Comparison of ENCODE assay signal across 11 cellular contexts in the genomic region with DNA sequence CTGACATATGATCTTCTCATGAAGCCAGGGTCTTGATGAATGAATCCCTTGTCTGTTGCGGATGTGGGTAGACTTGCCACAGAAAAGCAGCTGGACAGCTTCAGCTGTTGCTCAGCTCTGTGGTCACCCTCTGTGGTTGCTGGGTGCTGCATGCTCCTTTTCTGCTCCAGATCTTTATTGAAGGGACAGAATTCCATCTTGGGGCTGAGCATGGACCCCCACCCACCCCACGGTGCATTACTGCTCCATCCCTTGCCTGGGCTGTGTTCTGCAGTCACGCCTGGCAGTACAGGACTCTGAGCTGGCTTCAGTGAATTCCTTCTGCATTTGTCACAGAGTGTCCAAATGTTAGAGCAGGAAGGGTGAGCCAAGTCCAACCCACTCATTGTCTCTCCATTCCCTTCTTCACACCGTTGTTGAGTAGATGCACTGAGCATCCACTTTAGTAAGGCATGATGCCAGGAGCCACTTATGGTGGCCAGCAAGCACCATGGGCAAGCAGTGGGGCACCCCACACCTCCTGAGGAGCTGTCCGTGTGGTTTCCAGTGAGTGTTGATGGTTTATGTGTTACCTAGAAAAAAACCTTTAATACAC. TPM values are rescaled to one million over a fixed set of nuclear protein-coding genes. Genes with fewer than 3 reads are reported as not detected.
DNase-seq lines count a peak whose midpoint lies in the region; ATAC-seq, FAIRE-seq and TF ChIP-seq lines count a peak whose summit lies in the region.
"Had no signal": no experiment of that assay in that cellular context is flagged by ENCODE, and none has a peak within 500 bp of the region (broad histone marks: within the 10 kb centered on the region; RNA-seq: fewer than 3 reads in every experiment).

No MANE protein-coding gene starts in this region.

- TF ChIP-seq EP300 in HepG2 (IDR thresholded peaks at IDR 0.05; ENCODE audit: low read depth in 2 of 2, low read length in 2 of 2) (no peak), HepG2 (CRISPR knock-in tag; IDR thresholded peaks at IDR 0.05; ENCODE audit: borderline replicate concordance) (no peak)

- no peak overlapping the region for H3K4me2 ChIP-seq in HepG2 (ENCODE audit: low read depth, low read length)
- H3K4me2 ChIP-seq: neural progenitor cell had no signal

- POLR2A ChIA-PET in HepG2 (lab: Yijun Ruan, JAX) = no interaction called here
- POLR2A ChIA-PET in activated CD8-positive, alpha-beta T cell treated with anti-CD3 and anti-CD28 coated beads, Interleukin-2, amount 10 ng/mL, durations not matched to agents 7 days and 5 days (lab: Charles Lee) = no interaction called here

- TF ChIP-seq POLR2A in HepG2 (IDR thresholded peaks at IDR 0.05; ENCODE audit: insufficient read depth in 1 of 2, low read depth in 2 of 2, low read length in 2 of 2) = no peak

- H3K79me2 ChIP-seq in HepG2 (ENCODE audit: insufficient read depth, low read length) = no peaks in the 10 kb centered on the region

- H3K27me3 Mint-ChIP-seq in activated CD8-positive, alpha-beta T cell treated with anti-CD3 and anti-CD28 coated beads, Interleukin-2, amount 10 ng/mL, durations not matched to agents 7 days and 5 days (ENCODE audit: low read depth) = peaks cover 20% of the 10 kb centered on the region

- H3K36me3 Mint-ChIP-seq in activated CD8-positive, alpha-beta T cell treated with anti-CD3 and anti-CD28 coated beads, Interleukin-2, amount 10 ng/mL, durations not matched to agents 7 days and 5 days (ENCODE audit: low read depth) = no peaks in the 10 kb centered on the region
- H3K36me3 Mint-ChIP-seq: neural progenitor cell had no signal

- WGBS in HepG2 (ENCODE audit: low lambda C conversion rate) = 14% methylated on average over 5 of the region's 5 CpGs

- TF ChIP-seq RAD21 in HepG2 (CRISPR knock-in tag; IDR thresholded peaks at IDR 0.05) = no peak

- intact Hi-C loops in HepG2 (cut with micrococcal nuclease; ENCODE audit: unreplicated experiment) = no loop called here

- no TSS peak for BruUV-seq in HepG2 (replicated peaks; lab: Mats Ljungman, UMichigan)

- H3K9me3 ChIP-seq in HepG2 (ENCODE audit: low read length) = no peaks in the 10 kb centered on the region

- no peaks in the 10 kb centered on the region for H3K4me1 ChIP-seq in HepG2 (ENCODE audit: insufficient read depth, low read length)
- H3K4me1 ChIP-seq: neural progenitor cell had no signal

- no peaks in the 10 kb centered on the region for H3K9me3 Mint-ChIP-seq in activated CD8-positive, alpha-beta T cell treated with anti-CD3 and anti-CD28 coated beads, Interleukin-2, amount 10 ng/mL, durations not matched to agents 7 days and 5 days (ENCODE audit: insufficient read depth)

- DNase-seq in AG08396 (ENCODE audit: low spot score) (peak; percentile 73), HTR-8/SVneo (ENCODE audit: insufficient read length, low spot score) (peak; percentile 71), astrocyte of the hippocampus (ENCODE audit: low read depth, low spot score) (peak; percentile 95), HepG2 (ENCODE audit: low spot score) (peak; percentile 42), NCI-H2227 (lab: John Stamatoyannopoulos, UW; ENCODE audit: unreplicated experiment) (no peak), NCI-H2196 treated with DMSO at 0.1 percent for 48 hours (lab: John Stamatoyannopoulos, UW; ENCODE audit: unreplicated experiment) (no peak), putamen (ENCODE audit: low spot score) (no peak)
- DNase-seq in activated CD8-positive, alpha-beta T cell treated with anti-CD3 and anti-CD28 coated beads, Interleukin-2, amount 10 ng/mL, durations not matched to agents 7 days and 5 days = no peak

- no peak overlapping the region for H3K4me3 Mint-ChIP-seq in activated CD8-positive, alpha-beta T cell treated with anti-CD3 and anti-CD28 coated beads, Interleukin-2, amount 10 ng/mL, durations not matched to agents 7 days and 5 days
- H3K4me3 Mint-ChIP-seq: neural progenitor cell had no signal

- no peak overlapping the region for H3K4me3 ChIP-seq in HepG2 (replicated peaks in 1 of 3; ENCODE audit: insufficient read depth in 1 of 3, low read depth in 2 of 3, low read length in 3 of 3)
- H3K4me3 ChIP-seq: neural progenitor cell had no signal

- no peak overlapping the region for H3K27ac ChIP-seq in HepG2 (ENCODE audit: extremely low read length, insufficient read depth, low read length)
- H3K27ac ChIP-seq: neural progenitor cell had no signal

- H4K20me1 ChIP-seq in HepG2 (ENCODE audit: insufficient read depth, low read length) = no peaks in the 10 kb centered on the region

- no peaks in the 10 kb centered on the region for H3K36me3 ChIP-seq in HepG2 (replicated peaks in 1 of 2; ENCODE audit: control insufficient read depth in 1 of 2, insufficient read depth in 2 of 2, low read length in 2 of 2)
- H3K36me3 ChIP-seq: neural progenitor cell had no signal

- ATAC-seq in HepG2 = peak; percentile 74
- ATAC-seq in activated CD8-positive, alpha-beta T cell treated with anti-CD3 and anti-CD28 coated beads, Interleukin-2, amount 10 ng/mL, durations not matched to agents 7 days and 5 days = no peak

- no peak overlapping the region for H3K9ac ChIP-seq in HepG2 (ENCODE audit: insufficient read depth, low read depth, low read length)
- H3K9ac ChIP-seq: neural progenitor cell had no signal

- CTCF ChIA-PET in HepG2 (lab: Yijun Ruan, JAX; ENCODE audit: low intra/inter-chr PET ratio, low total read pairs) = no interaction called here
- CTCF ChIA-PET in activated CD8-positive, alpha-beta T cell treated with anti-CD3 and anti-CD28 coated beads, Interleukin-2, amount 10 ng/mL, durations not matched to agents 7 days and 5 days (lab: Charles Lee) = interaction anchor here (0.6 to 1.4 kb wide), 3 partner anchors 11 to 105 kb away, joined by 3 to 4 read pairs (median 3); no protein-coding TSS in a partner anchor

- FAIRE-seq in HTR-8/SVneo (lab: Jason Lieb, UNC) (peak; percentile 89), HepG2 (lab: Jason Lieb, UNC) (no peak)
- FAIRE-seq: G401.6 had no signal

- no peak overlapping the region for H2AFZ ChIP-seq in HepG2 (ENCODE audit: low read length)
- H2AFZ ChIP-seq: neural progenitor cell had no signal

- peaks cover 4% of the 10 kb centered on the region for H3K4me1 Mint-ChIP-seq in activated CD8-positive, alpha-beta T cell treated with anti-CD3 and anti-CD28 coated beads, Interleukin-2, amount 10 ng/mL, durations not matched to agents 7 days and 5 days (ENCODE audit: low read depth)

- H3K27ac Mint-ChIP-seq in activated CD8-positive, alpha-beta T cell treated with anti-CD3 and anti-CD28 coated beads, Interleukin-2, amount 10 ng/mL, durations not matched to agents 7 days and 5 days = no peak overlapping the region
- H3K27ac Mint-ChIP-seq: neural progenitor cell had no signal

- in situ Hi-C loops in HepG2 (cut with HindIII; ENCODE audit: extremely low pct_ligation_motif_present, low pct_unique_long_range_greater_than_20kb) = loop anchor here (5.0 kb wide), 1 partner anchor 102 kb away; no protein-coding TSS in a partner anchor

- H3K27me3 ChIP-seq in HepG2 (ENCODE audit: control insufficient read depth in 1 of 2, insufficient read depth in 2 of 2, low read length in 2 of 2) = no peaks in the 10 kb centered on the region; a peak in 1 of 5 replicates
- H3K27me3 ChIP-seq: neural progenitor cell had no signal

- TF ChIP-seq CTCF in HepG2 (CRISPR knock-in tag; IDR thresholded peaks at IDR 0.05) = no peak

TF ChIP-seq in HepG2, 621 proteins besides CTCF, POLR2A, EP300 and RAD21 (continues in another document):
- no peak for TF ChIP-seq KLF12 (CRISPR knock-in tag; IDR thresholded peaks at IDR 0.05; ENCODE audit: borderline replicate concordance)
- TF ChIP-seq CC2D1A (CRISPR knock-in tag; IDR thresholded peaks at IDR 0.05) = no peak
- TF ChIP-seq SOX6 (IDR thresholded peaks at IDR 0.05) = no peak
- no peak for TF ChIP-seq SOX6 (CRISPR knock-in tag; IDR thresholded peaks at IDR 0.05)
- no peak for TF ChIP-seq MYPOP (CRISPR knock-in tag; IDR thresholded peaks at IDR 0.05)
- TF ChIP-seq FOSL2 (CRISPR knock-in tag; IDR thresholded peaks at IDR 0.05) = peak; percentile 78
- no peak for TF ChIP-seq SOX13 (IDR thresholded peaks at IDR 0.05)
- peak in 1 of 2 experiments; percentile 14; a peak in 1 of 4 replicates for TF ChIP-seq SOX13 (CRISPR knock-in tag; conservative IDR thresholded peaks at IDR 0.05 in 1 of 2, IDR thresholded peaks at IDR 0.05 in 1 of 2)
- no peak for TF ChIP-seq ESRRA (CRISPR knock-in tag; IDR thresholded peaks at IDR 0.05; ENCODE audit: low read depth)

RNA-seq across cellular contexts. Expression of gene ITGB6, which starts 14.5 kb away (rescaled TPM):
- not detected in 2 replicates for total RNA-seq in HepG2 (2016; rRNA removed; fragmentation: Illumina TruSeq; extraction: Trizol)
- total RNA-seq in HepG2 (2016; cell fraction: cytosol; rRNA removed; fragmentation: Illumina TruSeq; extraction: Trizol; ENCODE audit: low read depth) = not detected in 2 replicates
- not detected in 2 replicates for total RNA-seq in HepG2 (2016; cell fraction: insoluble cytoplasmic fraction; rRNA removed; fragmentation: Illumina TruSeq; extraction: Trizol)
- total RNA-seq in HepG2 (2016; cell fraction: membrane; rRNA removed; fragmentation: Illumina TruSeq; extraction: Trizol) = not detected in 2 replicates
- total RNA-seq in HepG2 (2016; cell fraction: nucleus; rRNA removed; fragmentation: Illumina TruSeq; extraction: Trizol) = not detected in 2 replicates
- not detected in 2 replicates for polyA plus RNA-seq in HepG2 (2011; rRNA removed)
- polyA plus RNA-seq in HepG2 (2011; cell fraction: cytosol; rRNA removed) = not detected in 2 replicates
- polyA plus RNA-seq in HepG2 (2011; cell fraction: nucleus; rRNA removed) = not detected in 2 replicates
- not detected in 2 replicates for polyA plus RNA-seq in HepG2 (2012)
- not detected in 2 replicates for polyA plus RNA-seq in HepG2 (2016; cell fraction: cytosol; fragmentation: Illumina TruSeq; extraction: Trizol; ENCODE audit: low read depth)
- polyA plus RNA-seq in HepG2 (2016; cell fraction: insoluble cytoplasmic fraction; fragmentation: Illumina TruSeq; extraction: Trizol; ENCODE audit: low read depth) = not detected in 2 replicates
- polyA plus RNA-seq in HepG2 (2016; cell fraction: membrane; fragmentation: Illumina TruSeq; extraction: Trizol; ENCODE audit: low read depth) = not detected in 2 replicates
- not detected in 2 replicates for polyA plus RNA-seq in HepG2 (2016; cell fraction: nucleus; fragmentation: Illumina TruSeq; extraction: Trizol; ENCODE audit: insufficient read depth, low read depth)
- 0.26 TPM in 1 of 2 replicates, not detected in the other for polyA minus RNA-seq in HepG2 (2011; rRNA and poly(A)+ RNA removed; ENCODE audit: low replicate concordance)
- not detected in 2 replicates for polyA minus RNA-seq in HepG2 (2011; cell fraction: cytosol; rRNA and poly(A)+ RNA removed)
- polyA minus RNA-seq in HepG2 (2011; cell fraction: nucleus; rRNA and poly(A)+ RNA removed) = not detected in 2 replicates
- not detected for total RNA-seq in activated CD8-positive, alpha-beta T cell treated with anti-CD3 and anti-CD28 coated beads, Interleukin-2, amount 10 ng/mL, durations not matched to agents 7 days and 5 days
- total RNA-seq: temporal lobe had no signal

Comparison
In these comparisons a context has a peak if more than half of its experiments do, and no peak if none do; other contexts are left out.
1. DNase-seq: peak in AG08396 (single experiment), HTR-8/SVneo (single experiment), astrocyte of the hippocampus (single experiment) and HepG2 (single experiment); none in activated CD8-positive, alpha-beta T cell treated with anti-CD3 and anti-CD28 coated beads, Interleukin-2, amount 10 ng/mL, durations not matched to agents 7 days and 5 days (single experiment), NCI-H2227 (single experiment), NCI-H2196 treated with DMSO at 0.1 percent for 48 hours (single experiment) and putamen (single experiment).